9 cellular contexts compared by ENCODE assay signal in the genomic region with DNA sequence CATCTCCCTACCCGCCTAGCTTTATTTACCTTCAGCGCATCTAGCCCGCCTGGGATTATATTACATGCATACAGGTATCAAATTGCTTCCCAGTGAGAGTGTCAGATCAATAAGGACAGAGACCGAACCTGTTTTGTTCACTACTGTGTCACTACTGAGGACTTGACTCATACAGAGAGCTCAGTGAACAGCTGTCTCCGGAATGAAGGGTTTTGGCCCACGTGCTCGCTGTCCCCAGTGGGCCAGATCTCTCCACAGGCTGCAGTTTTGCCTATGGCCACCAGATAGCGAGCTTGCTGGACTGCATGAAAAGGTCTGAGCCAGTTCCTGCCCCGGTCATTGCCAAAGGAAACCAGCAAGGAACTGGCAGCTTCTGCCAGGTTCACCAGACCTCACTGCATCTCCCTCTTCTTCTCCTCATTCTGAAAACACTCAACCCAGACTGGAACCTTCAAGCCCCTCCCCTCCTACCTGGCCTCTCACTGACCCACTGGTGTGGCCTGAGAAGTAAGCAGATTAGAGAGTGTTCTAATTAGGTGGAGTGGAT.
DNase-seq lines count a peak whose midpoint lies in the region; ATAC-seq and TF ChIP-seq lines count a peak whose summit lies in the region.
"Had no signal": no experiment of that assay in that cellular context is flagged by ENCODE, and none has a peak within 500 bp of the region (broad histone marks: within the 10 kb centered on the region; RNA-seq: fewer than 3 reads in every experiment).

No MANE protein-coding gene starts in this region.

- H3K27ac Mint-ChIP-seq in Calu3 (ENCODE audit: unreplicated experiment) = peak overlapping the region; percentile 75
- no peak overlapping the region for H3K27ac Mint-ChIP-seq in activated T-helper 2 cell treated with anti-CD3 and anti-CD28 coated beads, Interferon-gamma antibody, Interleukin-2, Interleukin-4, amounts not matched to agents 10 μg/mL and 5 μg/mL and 100 μg/mL, durations not matched to agents 14 hours and 24 hours and 36 hours

- H3K4me3 Mint-ChIP-seq in Calu3 (ENCODE audit: low read depth, unreplicated experiment) = peak overlapping the region; percentile 51
- no peak overlapping the region for H3K4me3 Mint-ChIP-seq in activated T-helper 2 cell treated with anti-CD3 and anti-CD28 coated beads, Interferon-gamma antibody, Interleukin-2, Interleukin-4, amounts not matched to agents 10 μg/mL and 5 μg/mL and 100 μg/mL, durations not matched to agents 14 hours and 24 hours and 36 hours (ENCODE audit: low read depth)

- H3K4me3 ChIP-seq in HAP-1 (no peak overlapping the region), cardiac muscle cell (no peak overlapping the region)
- H3K4me3 ChIP-seq: ovary had no signal

- H3K36me3 ChIP-seq in HAP-1 (replicated peaks) (peaks cover 20% of the 10 kb centered on the region), cardiac muscle cell (peaks cover 15% of the 10 kb centered on the region)
- H3K36me3 ChIP-seq: ovary had no signal

- CTCF ChIA-PET in Calu3 (lab: Charles Lee) = interaction anchor here (0.6 to 2.5 kb wide), 27 partner anchors 8 to 828 kb away, joined by 3 to 49 read pairs (median 3); a partner anchor contains a TSS

- peaks cover 53% of the 10 kb centered on the region for H3K36me3 Mint-ChIP-seq in Calu3 (ENCODE audit: insufficient read depth, unreplicated experiment)
- peaks cover 13% of the 10 kb centered on the region for H3K36me3 Mint-ChIP-seq in activated T-helper 2 cell treated with anti-CD3 and anti-CD28 coated beads, Interferon-gamma antibody, Interleukin-2, Interleukin-4, amounts not matched to agents 10 μg/mL and 5 μg/mL and 100 μg/mL, durations not matched to agents 14 hours and 24 hours and 36 hours (ENCODE audit: low read depth)

- no peak overlapping the region for H3K27ac ChIP-seq in cardiac muscle cell
- H3K27ac ChIP-seq: ovary had no signal

- H3K27me3 ChIP-seq in HAP-1 (ENCODE audit: low read depth) (no peaks in the 10 kb centered on the region), cardiac muscle cell (no peaks in the 10 kb centered on the region)
- H3K27me3 ChIP-seq: ovary had no signal

- DNase-seq in Calu3 (peak; percentile 93), HAP-1 (ENCODE audit: low spot score in 2 of 2) (peak; percentile 10 to 58), NCI-H524 (lab: John Stamatoyannopoulos, UW) (peak; percentile 78 to 86), cardiac muscle cell (ENCODE audit: low read depth in 1 of 2, low spot score in 1 of 2) (peak; percentile 34 to 87), sciatic nerve (ENCODE audit: low spot score) (peak; percentile 92)
- DNase-seq in activated T-helper 2 cell treated with anti-CD3 and anti-CD28 coated beads, Interferon-gamma antibody, Interleukin-2, Interleukin-4, amounts not matched to agents 10 μg/mL and 5 μg/mL and 100 μg/mL, durations not matched to agents 14 hours and 24 hours and 36 hours (ENCODE audit: low spot score) = peak; percentile 53
- DNase-seq in activated effector memory CD4-positive, alpha-beta T cell treated with anti-CD3 and anti-CD28 coated beads, Interleukin-2, amount 50 U/mL, for 16 hours = no peak

- H3K4me1 ChIP-seq in HAP-1 (no peaks in the 10 kb centered on the region), cardiac muscle cell (ENCODE audit: low read depth) (no peaks in the 10 kb centered on the region)

- H3K9me3 Mint-ChIP-seq in Calu3 (ENCODE audit: low read depth, unreplicated experiment) = no peaks in the 10 kb centered on the region
- H3K9me3 Mint-ChIP-seq in activated T-helper 2 cell treated with anti-CD3 and anti-CD28 coated beads, Interferon-gamma antibody, Interleukin-2, Interleukin-4, amounts not matched to agents 10 μg/mL and 5 μg/mL and 100 μg/mL, durations not matched to agents 14 hours and 24 hours and 36 hours = no peaks in the 10 kb centered on the region

- H3K27me3 Mint-ChIP-seq in Calu3 (ENCODE audit: unreplicated experiment) = no peaks in the 10 kb centered on the region
- no peaks in the 10 kb centered on the region for H3K27me3 Mint-ChIP-seq in activated T-helper 2 cell treated with anti-CD3 and anti-CD28 coated beads, Interferon-gamma antibody, Interleukin-2, Interleukin-4, amounts not matched to agents 10 μg/mL and 5 μg/mL and 100 μg/mL, durations not matched to agents 14 hours and 24 hours and 36 hours (ENCODE audit: low read depth)

- no TSS peak for BruUV-seq in Calu3 (replicated peaks; lab: Mats Ljungman, UMichigan)

- intact Hi-C loops in Calu3 (cut with micrococcal nuclease; ENCODE audit: unreplicated experiment) (loop anchor here (10.0 kb wide), 2 partner anchors 289 to 419 kb away; no protein-coding TSS in a partner anchor), sciatic nerve (cut with DNase I) (no loop called here)
- intact Hi-C loops in activated T-helper 2 cell treated with anti-CD3 and anti-CD28 coated beads, Interferon-gamma antibody, Interleukin-2, Interleukin-4, amounts not matched to agents 10 μg/mL and 5 μg/mL and 100 μg/mL, durations not matched to agents 14 hours and 24 hours and 36 hours (cut with micrococcal nuclease) = no loop called here

- in situ Hi-C loops in HAP-1 (cut with MboI; ENCODE audit: low sequenced_read_pairs) = loop anchor here (25.0 kb wide), 1 partner anchor 432 kb away; no protein-coding TSS in a partner anchor

- peak; percentile 99 for TF ChIP-seq CTCF in Calu3 (IDR thresholded peaks at IDR 0.05; ENCODE audit: unreplicated experiment)
- TF ChIP-seq CTCF in cardiac muscle cell (IDR thresholded peaks at IDR 0.05; ENCODE audit: low read depth, low read length) = peak; percentile 82

- H3K9me3 ChIP-seq in HAP-1 (no peaks in the 10 kb centered on the region), cardiac muscle cell (ENCODE audit: low read depth) (no peaks in the 10 kb centered on the region)
- H3K9me3 ChIP-seq: ovary had no signal

- H3K4me1 Mint-ChIP-seq in Calu3 (ENCODE audit: low read depth, unreplicated experiment) = peaks cover 63% of the 10 kb centered on the region
- H3K4me1 Mint-ChIP-seq in activated T-helper 2 cell treated with anti-CD3 and anti-CD28 coated beads, Interferon-gamma antibody, Interleukin-2, Interleukin-4, amounts not matched to agents 10 μg/mL and 5 μg/mL and 100 μg/mL, durations not matched to agents 14 hours and 24 hours and 36 hours (ENCODE audit: low read depth) = peaks cover 5% of the 10 kb centered on the region

- ATAC-seq in sciatic nerve = peak; percentile 87
- no peak for ATAC-seq in GM18519 (IDR thresholded peaks at IDR 0.05; ENCODE audit: low FRiP score, unreplicated experiment)
